Comparison of ENCODE assay signal across 8 cellular contexts in the genomic region with DNA sequence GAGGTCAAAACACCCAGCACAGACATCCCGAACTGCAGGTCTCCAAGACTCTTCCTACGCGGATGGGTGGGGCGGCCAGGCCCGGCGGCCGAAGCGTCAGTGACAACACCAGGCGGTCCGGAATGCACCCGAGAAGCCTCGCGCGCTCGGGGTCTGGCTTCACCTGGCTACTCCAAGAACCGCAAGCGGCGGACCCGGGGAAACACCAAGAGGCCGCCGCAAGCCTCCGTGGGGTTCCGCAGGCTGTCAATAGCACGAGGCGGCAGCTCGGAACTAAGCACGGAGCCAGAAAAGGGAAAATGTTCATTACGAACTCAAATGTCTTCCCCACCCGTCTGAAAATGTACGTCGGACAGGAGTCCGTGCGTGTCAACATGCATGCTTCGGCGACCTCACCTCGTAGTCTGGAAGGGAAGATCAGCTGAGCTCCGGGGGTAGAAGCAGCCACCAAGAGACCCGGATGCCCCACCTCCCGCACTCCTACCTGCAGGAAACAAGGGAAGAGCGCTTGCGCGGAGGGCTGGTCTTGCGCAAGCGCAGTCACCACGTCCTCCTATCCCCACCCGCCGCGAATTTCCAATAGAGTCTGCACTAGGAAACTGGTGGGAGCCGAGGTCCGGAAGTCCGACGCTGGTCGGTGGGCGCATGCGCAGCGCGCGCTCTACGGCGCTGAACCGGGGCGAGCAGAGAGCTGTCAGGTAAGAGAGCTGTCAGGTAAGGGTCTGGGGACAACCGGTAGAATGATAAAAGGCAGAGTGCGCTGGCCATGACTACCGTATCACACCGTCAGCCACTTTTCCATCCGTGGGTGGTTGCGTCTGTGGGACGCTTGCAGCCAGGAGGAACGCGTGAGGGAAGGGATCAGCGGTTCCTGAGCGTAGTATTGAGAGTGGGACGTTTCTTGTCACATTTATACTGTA. TPM values are rescaled to one million over a fixed set of nuclear protein-coding genes. Genes with fewer than 3 reads are reported as not detected.
DNase-seq lines count a peak whose midpoint lies in the region; ATAC-seq and TF ChIP-seq lines count a peak whose summit lies in the region.

A gene (plus strand): TSS at position 646 of the 920 bp plus-strand sequence. CDS start 3,864 bp downstream, outside the sequence.
A gene (minus strand): TSS at position 500 of the 920 bp plus-strand sequence. CDS start 958 bp downstream, outside the sequence.

- peak within 1 kb of the TSS; percentile 99 for H2AFZ ChIP-seq in DND-41 (ENCODE audit: low read depth, low read length)

- no peak within 1 kb of the TSS for H3K27ac Mint-ChIP-seq in activated T-cell treated with anti-CD3 and anti-CD28 coated beads, Interleukin-2, amount 50 U/mL, for 72 hours
- H3K27ac Mint-ChIP-seq in naive thymus-derived CD8-positive, alpha-beta T cell: peak within 1 kb of the TSS in 1 of 10 donors; percentile 35

- H3K36me3 Mint-ChIP-seq in activated T-cell treated with anti-CD3 and anti-CD28 coated beads, Interleukin-2, amount 50 U/mL, for 72 hours (ENCODE audit: insufficient read depth in 2 of 2): peaks cover 0 to 10% of the 10 kb centered on the region in 2 donors
- H3K36me3 Mint-ChIP-seq in naive thymus-derived CD8-positive, alpha-beta T cell: peaks cover 0 to 27% (median 11%) of the 10 kb centered on the region in 3 donors

- peak; percentile 90 for ATAC-seq in DND-41 (ENCODE audit: insufficient read depth, low read depth)
- peak; percentile 83 for ATAC-seq in GM21825 (IDR thresholded peaks at IDR 0.05; ENCODE audit: unreplicated experiment)
- ATAC-seq in activated T-cell treated with anti-CD3 and anti-CD28 coated beads, Interleukin-2, amount 50 U/mL, for 72 hours (replicated peaks in 1 of 2): peak; percentile 88
- peak; percentile 84 to 90 for ATAC-seq in naive thymus-derived CD8-positive, alpha-beta T cell

- peaks cover 26% of the 10 kb centered on the region; the same call in 1 of the 2 replicates for H3K36me3 ChIP-seq in DND-41 (ENCODE audit: insufficient read depth, low read length)
- peaks cover 24% of the 10 kb centered on the region for H3K36me3 ChIP-seq in KOPT-K1 (ENCODE audit: insufficient read depth, low read length)
- H3K36me3 ChIP-seq in Peyer's patch: peaks cover 0 to 7% (median 0%) of the 10 kb centered on the region in 3 donors

- peak; percentile 55 to 63 for TF ChIP-seq POLR2A in Peyer's patch (IDR thresholded peaks at IDR 0.05)

- POLR2A ChIA-PET in naive thymus-derived CD8-positive, alpha-beta T cell (lab: Charles Lee): interaction anchor here (0.8 to 2.2 kb wide), 3 partner anchors 73 to 147 kb away, joined by 3 to 8 read pairs (median 4); a partner anchor contains a TSS

- DNase-seq in DND-41 (peak; percentile 96), Peyer's patch (peak; percentile 94 to 97 (median 94)), fibroblast of peridontal ligament (ENCODE audit: extremely low read depth) (peak; percentile 94)
- peak; percentile 90 for DNase-seq in activated T-cell treated with anti-CD3 and anti-CD28 coated beads, Interleukin-2, amount 50 U/mL, for 72 hours
- peak; percentile 84 to 95 (median 91) for DNase-seq in naive thymus-derived CD8-positive, alpha-beta T cell
- DNase-seq in stimulated activated naive CD4-positive, alpha-beta T cell (lab: John Stamatoyannopoulos, UW): peak; percentile 83 to 93 (median 92)

- H3K4me3 ChIP-seq in DND-41 (ENCODE audit: low read depth in 1 of 2, low read length in 2 of 2) (peak within 1 kb of the TSS; percentile 65 to 83), Peyer's patch (peak within 1 kb of the TSS; percentile 52 to 88 (median 68))

- TF ChIP-seq CTCF in DND-41 (IDR thresholded peaks at IDR 0.05; ENCODE audit: borderline replicate concordance, extremely low read depth, low read length, poor library complexity, severe bottlenecking) (peak; percentile 8), Peyer's patch (IDR thresholded peaks at IDR 0.05) (no peak)

- H3K4me2 ChIP-seq in DND-41 (ENCODE audit: insufficient read depth, low read length): peak within 1 kb of the TSS; percentile 79

- H3K79me2 ChIP-seq in DND-41 (ENCODE audit: insufficient read depth, low read length): peaks cover 41% of the 10 kb centered on the region

- H3K4me1 ChIP-seq in DND-41 (ENCODE audit: insufficient read depth, low read length): peaks cover 56% of the 10 kb centered on the region
- peaks cover 0 to 32% (median 2%) of the 10 kb centered on the region in 4 donors for H3K4me1 ChIP-seq in Peyer's patch

- H3K9me3 Mint-ChIP-seq in activated T-cell treated with anti-CD3 and anti-CD28 coated beads, Interleukin-2, amount 50 U/mL, for 72 hours: no peaks in the 10 kb centered on the region
- H3K9me3 Mint-ChIP-seq in naive thymus-derived CD8-positive, alpha-beta T cell: no peaks in the 10 kb centered on the region

- H3K9me3 ChIP-seq in DND-41 (ENCODE audit: insufficient read depth, low read length, severe bottlenecking) (no peaks in the 10 kb centered on the region), KOPT-K1 (ENCODE audit: insufficient read depth, low read length, poor library complexity, severe bottlenecking) (no peaks in the 10 kb centered on the region), Peyer's patch (no peaks in the 10 kb centered on the region)

- H3K27me3 ChIP-seq in DND-41 (ENCODE audit: insufficient read depth, low read length, poor library complexity): no peaks in the 10 kb centered on the region
- no peaks in the 10 kb centered on the region for H3K27me3 ChIP-seq in Peyer's patch

- peak within 1 kb of the TSS; percentile 64 for H3K9ac ChIP-seq in DND-41 (ENCODE audit: low read depth, low read length)

- H3K4me1 Mint-ChIP-seq in activated T-cell treated with anti-CD3 and anti-CD28 coated beads, Interleukin-2, amount 50 U/mL, for 72 hours (ENCODE audit: low read depth): peaks cover 37% of the 10 kb centered on the region
- H3K4me1 Mint-ChIP-seq in naive thymus-derived CD8-positive, alpha-beta T cell: peaks cover 13 to 52% (median 21%) of the 10 kb centered on the region in 4 donors

- H3K27ac ChIP-seq in DND-41 (ENCODE audit: low read length) (peak within 1 kb of the TSS; percentile 81), KOPT-K1 (ENCODE audit: low read depth, low read length, poor library complexity, severe bottlenecking) (peak within 1 kb of the TSS; percentile 61), Peyer's patch (peak within 1 kb of the TSS; percentile 71 to 80 (median 78))

- H3K4me3 Mint-ChIP-seq in activated T-cell treated with anti-CD3 and anti-CD28 coated beads, Interleukin-2, amount 50 U/mL, for 72 hours: no peak within 1 kb of the TSS
- no peak within 1 kb of the TSS for H3K4me3 Mint-ChIP-seq in naive thymus-derived CD8-positive, alpha-beta T cell

- H4K20me1 ChIP-seq in DND-41 (ENCODE audit: insufficient read depth, low read length): no peaks in the 10 kb centered on the region

- no peaks in the 10 kb centered on the region for H3K27me3 Mint-ChIP-seq in activated T-cell treated with anti-CD3 and anti-CD28 coated beads, Interleukin-2, amount 50 U/mL, for 72 hours (ENCODE audit: low read depth)
- no peaks in the 10 kb centered on the region for H3K27me3 Mint-ChIP-seq in naive thymus-derived CD8-positive, alpha-beta T cell

RNA-seq across cellular contexts. Expression of the first gene that starts in this region (rescaled TPM):
- 1 to 10 TPM; 3.7 to 9.9 (median 5.9) TPM for total RNA-seq in Peyer's patch
- total RNA-seq in activated T-cell treated with anti-CD3 and anti-CD28 coated beads, Interleukin-2, amount 50 U/mL, for 72 hours: 10 to 100 TPM; 12.3 to 12.4 TPM
- total RNA-seq in naive thymus-derived CD8-positive, alpha-beta T cell: 10 to 100 TPM; 15.3 to 16.8 TPM
- polyA plus RNA-seq in naive thymus-derived CD8-positive, alpha-beta T cell: 1 to 10 TPM; 6.7 to 9.6 (median 9.5) TPM

RNA-seq across cellular contexts. Expression of the second gene that starts in this region (rescaled TPM):
- total RNA-seq in Peyer's patch: 10 to 100 TPM; 32.2 to 48.7 (median 39.4) TPM
- total RNA-seq in activated T-cell treated with anti-CD3 and anti-CD28 coated beads, Interleukin-2, amount 50 U/mL, for 72 hours: 10 to 100 TPM; 12.4 to 14.8 TPM
- 10 to 100 TPM; 36.6 to 40.2 TPM for total RNA-seq in naive thymus-derived CD8-positive, alpha-beta T cell
- polyA plus RNA-seq in naive thymus-derived CD8-positive, alpha-beta T cell: 10 to 100 TPM in 1 of 3 donors, 1 to 10 TPM in 2; 5.1 to 10.1 (median 7.1) TPM

Comparison
In these comparisons a context has a peak if more than half of its experiments do, and no peak if none do; other contexts are left out.
1. Peak in every context shown above with its lines: DNase-seq, ATAC-seq, H3K4me3 ChIP-seq and H3K27ac ChIP-seq.